8 cellular contexts compared by ENCODE assay signal in the genomic region with DNA sequence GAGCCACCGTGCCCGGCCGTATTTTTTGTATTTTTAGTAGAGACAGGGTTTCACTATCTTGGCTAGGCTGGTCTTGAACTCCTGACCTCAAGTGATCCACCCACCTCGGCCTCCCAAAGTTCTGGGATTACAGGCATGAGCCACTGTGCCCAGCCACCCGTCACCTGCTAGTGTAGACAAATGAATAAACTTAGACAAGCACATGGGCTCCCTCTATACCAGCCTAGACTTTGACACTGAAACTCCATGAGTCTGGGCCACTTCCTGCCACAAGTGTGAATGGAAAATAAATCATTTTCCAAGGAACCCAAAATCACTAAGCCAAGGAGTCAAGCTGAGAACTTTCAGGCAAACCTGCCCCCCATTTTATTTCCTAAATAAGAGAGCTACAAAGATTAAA. TPM values are rescaled to one million over a fixed set of nuclear protein-coding genes. Genes with fewer than 3 reads are reported as not detected.
DNase-seq lines count a peak whose midpoint lies in the region; ATAC-seq and TF ChIP-seq lines count a peak whose summit lies in the region.

No MANE protein-coding gene starts in this region.

- peak overlapping the region; percentile 0 for H3K4me3 Mint-ChIP-seq in activated naive CD4-positive, alpha-beta T cell treated with anti-CD3 and anti-CD28 coated beads, Interleukin-2, amount 10 ng/mL, durations not matched to agents 7 days and 5 days
- H3K4me3 Mint-ChIP-seq in activated T-cell treated with anti-CD3 and anti-CD28 coated beads, Interleukin-2, amount 50 U/mL, for 72 hours, result peak overlapping the region; percentile 56 to 75

- intact Hi-C loops in transverse colon (cut with DNase I; ENCODE audit: low total_unique reads), result no loop called here
- intact Hi-C loops in ovary (cut with DNase I), result no loop called here

- no peaks in the 10 kb centered on the region for H4K20me1 ChIP-seq in hepatocyte (ENCODE audit: insufficient read depth, poor library complexity, severe bottlenecking)

- H3K9me2 ChIP-seq in hepatocyte (replicated peaks; ENCODE audit: insufficient read depth), result no peaks in the 10 kb centered on the region

- no peaks in the 10 kb centered on the region for H3K36me3 ChIP-seq in hepatocyte (replicated peaks; ENCODE audit: insufficient read depth, low read depth)
- no peaks in the 10 kb centered on the region for H3K36me3 ChIP-seq in transverse colon
- H3K36me3 ChIP-seq in ovary, result no peaks in the 10 kb centered on the region

- peaks cover 52% of the 10 kb centered on the region for H3K36me3 Mint-ChIP-seq in activated naive CD4-positive, alpha-beta T cell treated with anti-CD3 and anti-CD28 coated beads, Interleukin-2, amount 10 ng/mL, durations not matched to agents 7 days and 5 days
- peaks cover 5 to 11% of the 10 kb centered on the region in 2 donors for H3K36me3 Mint-ChIP-seq in activated T-cell treated with anti-CD3 and anti-CD28 coated beads, Interleukin-2, amount 50 U/mL, for 72 hours (ENCODE audit: insufficient read depth in 2 of 2)

- H3K4me1 Mint-ChIP-seq in activated naive CD4-positive, alpha-beta T cell treated with anti-CD3 and anti-CD28 coated beads, Interleukin-2, amount 10 ng/mL, durations not matched to agents 7 days and 5 days, result peaks cover 72% of the 10 kb centered on the region
- peaks cover 59% of the 10 kb centered on the region for H3K4me1 Mint-ChIP-seq in activated T-cell treated with anti-CD3 and anti-CD28 coated beads, Interleukin-2, amount 50 U/mL, for 72 hours (ENCODE audit: low read depth)

- peak; percentile 16 to 31 for ATAC-seq in activated T-cell treated with anti-CD3 and anti-CD28 coated beads, Interleukin-2, amount 50 U/mL, for 72 hours (replicated peaks in 1 of 2)
- ATAC-seq in HG03432 (IDR thresholded peaks at IDR 0.05; ENCODE audit: unreplicated experiment), result no peak

- CTCF ChIA-PET in activated naive CD4-positive, alpha-beta T cell treated with anti-CD3 and anti-CD28 coated beads, Interleukin-2, amount 10 ng/mL, durations not matched to agents 7 days and 5 days (lab: Charles Lee), result interaction anchor here (1.0 to 8.8 kb wide), 4 partner anchors 27 to 50 kb away, joined by 3 to 70 read pairs (median 4); partner anchors contain the start of genes SLC25A30 and TPT1

- 93% methylated on average over 5 of the region's 5 CpGs for WGBS in hepatocyte (ENCODE audit: low lambda C conversion rate, missing lambda C conversion rate)
- whole genome bisulfite sequencing in transverse colon (ENCODE audit: low coverage in 1 of 2), 2 donors, result 81% methylated on average over 5 of the region's 5 CpGs; no CpG with 5 or more reads in 1 of the 2 donors
- 80 to 88% (median 85%) methylated on average over 5 of the region's 5 CpGs for WGBS in ovary, 3 donors

- no peaks in the 10 kb centered on the region for H3K27me3 Mint-ChIP-seq in activated naive CD4-positive, alpha-beta T cell treated with anti-CD3 and anti-CD28 coated beads, Interleukin-2, amount 10 ng/mL, durations not matched to agents 7 days and 5 days
- H3K27me3 Mint-ChIP-seq in activated T-cell treated with anti-CD3 and anti-CD28 coated beads, Interleukin-2, amount 50 U/mL, for 72 hours (ENCODE audit: low read depth), result no peaks in the 10 kb centered on the region

- TF ChIP-seq CTCF in hepatocyte (IDR thresholded peaks at IDR 0.05; ENCODE audit: poor library complexity) (no peak), transverse colon (IDR thresholded peaks at IDR 0.05) (no peak), ovary (IDR thresholded peaks at IDR 0.05) (no peak)

- H3K27ac ChIP-seq in hepatocyte (peak overlapping the region; percentile 68), transverse colon (peak overlapping the region in 3 of 4 donors; percentile 10 to 43 (median 40)), ovary (no peak overlapping the region)

- H3K4me1 ChIP-seq in hepatocyte (ENCODE audit: insufficient read depth) (peaks cover 3% of the 10 kb centered on the region), transverse colon (peaks cover 3 to 23% (median 13%) of the 10 kb centered on the region in 4 donors), ovary (ENCODE audit: insufficient read depth) (peaks cover 3% of the 10 kb centered on the region)

- H2AFZ ChIP-seq in hepatocyte, result no peak overlapping the region

- no peaks in the 10 kb centered on the region for H3K27me3 ChIP-seq in hepatocyte
- H3K27me3 ChIP-seq in transverse colon, result no peaks in the 10 kb centered on the region
- no peaks in the 10 kb centered on the region for H3K27me3 ChIP-seq in ovary

- H3K4me2 ChIP-seq in hepatocyte, result no peak overlapping the region

- TF ChIP-seq POLR2A in transverse colon (IDR thresholded peaks at IDR 0.05), result no peak
- no peak for TF ChIP-seq POLR2A in ovary (IDR thresholded peaks at IDR 0.05)

- in situ Hi-C loops in transverse colon (cut with MboI; ENCODE audit: low pct_ligation_motif_present in 1 of 4, low pct_unique_long_range_greater_than_20kb in 1 of 4, low sequenced_read_pairs in 3 of 4), result loop anchor here in 2 of 4 donors (25.0 kb wide), 1 partner anchor 119 kb away; no protein-coding TSS in a partner anchor

- H3K4me3 ChIP-seq in hepatocyte (no peak overlapping the region), transverse colon (no peak overlapping the region), ovary (no peak overlapping the region)

- H3K79me2 ChIP-seq in hepatocyte, result no peaks in the 10 kb centered on the region

- peaks cover 10% of the 10 kb centered on the region for H3K9me3 Mint-ChIP-seq in activated naive CD4-positive, alpha-beta T cell treated with anti-CD3 and anti-CD28 coated beads, Interleukin-2, amount 10 ng/mL, durations not matched to agents 7 days and 5 days
- H3K9me3 Mint-ChIP-seq in activated T-cell treated with anti-CD3 and anti-CD28 coated beads, Interleukin-2, amount 50 U/mL, for 72 hours, result peaks cover 0 to 4% of the 10 kb centered on the region in 2 donors

- TF ChIP-seq EP300 in transverse colon (IDR thresholded peaks at IDR 0.05; ENCODE audit: low read depth) (no peak), ovary (IDR thresholded peaks at IDR 0.05) (no peak)

- no peaks in the 10 kb centered on the region for H3K9me3 ChIP-seq in hepatocyte (ENCODE audit: low read depth)
- no peaks in the 10 kb centered on the region for H3K9me3 ChIP-seq in transverse colon
- no peaks in the 10 kb centered on the region for H3K9me3 ChIP-seq in ovary

- H3K27ac Mint-ChIP-seq in activated naive CD4-positive, alpha-beta T cell treated with anti-CD3 and anti-CD28 coated beads, Interleukin-2, amount 10 ng/mL, durations not matched to agents 7 days and 5 days, result peak overlapping the region; percentile 90
- peak overlapping the region; percentile 90 for H3K27ac Mint-ChIP-seq in activated T-cell treated with anti-CD3 and anti-CD28 coated beads, Interleukin-2, amount 50 U/mL, for 72 hours

- peak; percentile 29 for DNase-seq in activated naive CD4-positive, alpha-beta T cell treated with anti-CD3 and anti-CD28 coated beads, Interleukin-2, amount 10 ng/mL, durations not matched to agents 7 days and 5 days
- no peak for DNase-seq in activated naive CD4-positive, alpha-beta T cell (lab: John Stamatoyannopoulos, UW)
- no peak for DNase-seq in activated T-cell treated with anti-CD3 and anti-CD28 coated beads, Interleukin-2, amount 50 U/mL, for 72 hours
- DNase-seq in hepatocyte (ENCODE audit: low spot score) (no peak), transverse colon (no peak), SW480 (ENCODE audit: low spot score) (no peak), ovary (no peak)

RNA-seq across cellular contexts. Expression of gene TPT1, which starts 27.0 kb away (rescaled TPM):
- 1,000 to 10,000 TPM; 3,358 to 3,644 TPM for total RNA-seq in activated T-cell treated with anti-CD3 and anti-CD28 coated beads, Interleukin-2, amount 50 U/mL, for 72 hours
- total RNA-seq in hepatocyte (6,453 and 7,332 TPM in 2 replicates), transverse colon (1,000 to 10,000 TPM; 1,485 to 2,679 (median 2,380) TPM), ovary (1,000 to 10,000 TPM; 4,694 to 8,633 (median 7,041) TPM)
- polyA plus RNA-seq in hepatocyte (1,047 and 1,085 TPM in 2 replicates), ovary (over 10,000 TPM; 11,087 to 14,373 TPM)

RNA-seq across cellular contexts. Expression of gene SLC25A30, which starts 50.2 kb away (rescaled TPM):
- 10 to 100 TPM; 17.9 to 19.8 TPM for total RNA-seq in activated T-cell treated with anti-CD3 and anti-CD28 coated beads, Interleukin-2, amount 50 U/mL, for 72 hours
- total RNA-seq in hepatocyte (13.3 and 15.7 TPM in 2 replicates), transverse colon (10 to 100 TPM in 1 of 4 donors, 1 to 10 TPM in 3; 2.4 to 15.6 (median 6.5) TPM), ovary (10 to 100 TPM; 10.7 to 33.4 (median 22.8) TPM)
- polyA plus RNA-seq in hepatocyte (2.8 and 4.3 TPM in 2 replicates), ovary (10 to 100 TPM; 11.5 to 23.2 TPM)

Comparison
In these comparisons a context has a peak if more than half of its experiments do, and no peak if none do; other contexts are left out.
1. H3K27ac ChIP-seq: peak in hepatocyte (single experiment) and transverse colon (3 of 4); none in ovary (0 of 2).